Comparison of ENCODE assay signal across 1 cellular context in genomic region chr6:3138341-3138740, GRCh38.
TF ChIP-seq lines count a peak whose summit lies in the region.

No MANE protein-coding gene starts in this region.

TF ChIP-seq in WTC11, 78 proteins besides CTCF, POLR2A, EP300 and RAD21 (continued from another document):
- TF ChIP-seq ZNF532 (CRISPR knock-in tag; IDR thresholded peaks at IDR 0.05; ENCODE audit: borderline replicate concordance) (no peak), TCF7 (CRISPR knock-in tag; IDR thresholded peaks at IDR 0.05; ENCODE audit: low read depth) (no peak), GTF2I (CRISPR knock-in tag; conservative IDR thresholded peaks at IDR 0.05) (no peak), USF1 (CRISPR knock-in tag; IDR thresholded peaks at IDR 0.05) (no peak), NR1H2 (CRISPR knock-in tag; IDR thresholded peaks at IDR 0.05) (no peak)
